ENCODE assay signal across 4 cellular contexts in the genomic region with DNA sequence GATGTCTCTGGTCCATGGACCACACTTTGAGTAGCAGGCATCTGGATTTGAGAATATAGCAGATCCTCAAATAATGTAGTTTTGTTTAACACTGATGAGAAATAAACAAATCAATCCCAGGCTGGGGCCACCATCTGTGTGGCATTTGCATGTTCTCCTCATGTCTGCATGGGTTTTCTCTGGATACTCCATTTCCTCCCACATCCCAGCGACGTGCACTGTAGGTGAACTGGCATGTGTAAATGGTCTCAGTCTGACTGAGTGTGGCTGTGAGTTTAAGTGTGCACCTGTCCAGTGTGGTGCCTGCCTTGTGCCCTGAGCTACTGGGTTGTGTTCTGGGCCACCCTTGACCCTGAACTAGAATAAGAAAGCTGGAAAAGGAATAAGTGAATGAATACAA.
"Had no signal": no experiment of that assay in that cellular context is flagged by ENCODE, and none has a peak within 500 bp of the region (broad histone marks: within the 10 kb centered on the region; RNA-seq: fewer than 3 reads in every experiment).

No MANE protein-coding gene starts in this region.

- H3K4me3 ChIP-seq: GM23338 had no signal

- H3K27ac Mint-ChIP-seq: GM23338, H9, IgD-negative memory B cell had no signal

- ATAC-seq: GM23338 had no signal

- H3K4me2 ChIP-seq: GM23338 had no signal

- DNase-seq: H9, KBM-7 had no signal

- H3K4me3 Mint-ChIP-seq: GM23338, H9, IgD-negative memory B cell had no signal

- H3K9me3 Mint-ChIP-seq: GM23338, H9, IgD-negative memory B cell had no signal

- H3K4me1 Mint-ChIP-seq: GM23338, H9, IgD-negative memory B cell had no signal

- H2AFZ ChIP-seq: GM23338 had no signal
